In genomic region chr12:29889737-29890136, GRCh38 we compare ENCODE assay signal across 8 cellular contexts.
DNase-seq lines count a peak whose midpoint lies in the region; ATAC-seq and TF ChIP-seq lines count a peak whose summit lies in the region.

No MANE protein-coding gene starts in this region.

- no peak for TF ChIP-seq EP300 in SK-N-SH (IDR thresholded peaks at IDR 0.05; ENCODE audit: borderline replicate concordance in 1 of 2, low read depth in 1 of 2, low read length in 1 of 2)

- CTCF ChIA-PET in SK-N-SH (lab: Yijun Ruan, JAX), result interaction anchor here (0.6 to 1.9 kb wide), 15 partner anchors 10 to 735 kb away, joined by 3 to 17 read pairs (median 3); no protein-coding TSS in a partner anchor

- DNase-seq in SK-N-SH (peak; percentile 29), NCI-H69 (lab: John Stamatoyannopoulos, UW) (peak; percentile 62), dermis blood vessel endothelial cell (peak; percentile 58), mesothelial cell of epicardium (ENCODE audit: low spot score in 2 of 2, unreplicated experiment in 2 of 2) (no peak), NCI-H2107 treated with DMSO at 0.1 percent for 48 hours (lab: John Stamatoyannopoulos, UW; ENCODE audit: unreplicated experiment) (no peak)
- DNase-seq in activated CD8-positive, alpha-beta memory T cell treated with anti-CD3 and anti-CD28 coated beads, Interleukin-2, amount 50 U/mL, for 4 hours, result no peak

- peaks cover 7% of the 10 kb centered on the region for H3K9me3 Mint-ChIP-seq in mesothelial cell of epicardium

- H3K36me3 ChIP-seq in SK-N-SH (replicated peaks in 1 of 2; ENCODE audit: control insufficient read depth in 1 of 2, insufficient read depth in 2 of 2, low read length in 1 of 2), result no peaks in the 10 kb centered on the region

- H3K9me2 ChIP-seq in SK-N-SH, result no peaks in the 10 kb centered on the region

- TF ChIP-seq CTCF in SK-N-SH (IDR thresholded peaks at IDR 0.05) (peak; percentile 55), mesothelial cell of epicardium (IDR thresholded peaks at IDR 0.05; ENCODE audit: unreplicated experiment) (peak; percentile 45)

- H3K4me2 ChIP-seq in SK-N-SH, result no peak overlapping the region

- H3K27ac Mint-ChIP-seq in mesothelial cell of epicardium, result no peak overlapping the region

- H3K79me2 ChIP-seq in SK-N-SH (ENCODE audit: insufficient read depth), result no peaks in the 10 kb centered on the region

- no peak overlapping the region for H3K27ac ChIP-seq in SK-N-SH (ENCODE audit: low read depth in 2 of 2, low read length in 1 of 2)

- H3F3A ChIP-seq in SK-N-SH (replicated peaks; ENCODE audit: insufficient read depth), result no peaks in the 10 kb centered on the region

- H3K36me3 Mint-ChIP-seq in mesothelial cell of epicardium, result no peaks in the 10 kb centered on the region

- WGBS in SK-N-SH (ENCODE audit: low lambda C conversion rate), result 34% methylated on average over 5 of the region's 5 CpGs

- ATAC-seq in SK-N-SH treated with all-trans-retinoic acid at 6 μM for 48 hours (no peak), GM18909 (IDR thresholded peaks at IDR 0.05; ENCODE audit: poor library complexity, unreplicated experiment) (no peak)

- H2AFZ ChIP-seq in SK-N-SH (ENCODE audit: low read depth), result no peak overlapping the region

- no peaks in the 10 kb centered on the region for H3K27me3 Mint-ChIP-seq in mesothelial cell of epicardium (ENCODE audit: low read depth)

- no peak overlapping the region for H3K9ac ChIP-seq in SK-N-SH

- POLR2A ChIA-PET in SK-N-SH (lab: Yijun Ruan, JAX), result no interaction called here

- H3K4me1 ChIP-seq in SK-N-SH (ENCODE audit: control insufficient read depth in 1 of 2, insufficient read depth in 2 of 2, low read depth in 1 of 2, low read length in 1 of 2), result no peaks in the 10 kb centered on the region

- H3K4me3 Mint-ChIP-seq in mesothelial cell of epicardium, result no peak overlapping the region

- H3K9me3 ChIP-seq in SK-N-SH, result no peaks in the 10 kb centered on the region

- H3K4me3 ChIP-seq in SK-N-SH (ENCODE audit: low read depth in 2 of 2, low read length in 1 of 2), result no peak overlapping the region

- no peaks in the 10 kb centered on the region for H3K4me1 Mint-ChIP-seq in mesothelial cell of epicardium

- no peaks in the 10 kb centered on the region for H3K27me3 ChIP-seq in SK-N-SH (ENCODE audit: insufficient read depth)

- no peaks in the 10 kb centered on the region for H4K20me1 ChIP-seq in SK-N-SH (ENCODE audit: insufficient read depth)

- TF ChIP-seq RAD21 in SK-N-SH (IDR thresholded peaks at IDR 0.05; ENCODE audit: low read length), result peak; percentile 48

TF ChIP-seq in SK-N-SH, 30 proteins besides CTCF, POLR2A, EP300 and RAD21:
- TF ChIP-seq SIN3A (IDR thresholded peaks at IDR 0.05; ENCODE audit: borderline replicate concordance, low read depth, low read length) (no peak), SMC3 (IDR thresholded peaks at IDR 0.05; ENCODE audit: low read depth, low read length) (peak; percentile 24; the same call in 1 of the 2 replicates)

TF ChIP-seq in SK-N-SH treated with all-trans-retinoic acid at 6 μM for 48 hours, 23 proteins besides CTCF, POLR2A, EP300 and RAD21:
- TF ChIP-seq ISL1 (CRISPR knock-in tag; IDR thresholded peaks at IDR 0.05), result no peak
- TF ChIP-seq BACH2 (CRISPR knock-in tag; IDR thresholded peaks at IDR 0.05; ENCODE audit: borderline replicate concordance), result no peak
- no peak for TF ChIP-seq ZNF565 (CRISPR knock-in tag; conservative IDR thresholded peaks at IDR 0.05; ENCODE audit: low read depth)
- no peak for TF ChIP-seq PATZ1 (CRISPR knock-in tag; IDR thresholded peaks at IDR 0.05; ENCODE audit: borderline replicate concordance)
- TF ChIP-seq ZNF70 (CRISPR knock-in tag; IDR thresholded peaks at IDR 0.05), result no peak
- no peak for TF ChIP-seq GLIS3 (CRISPR knock-in tag; IDR thresholded peaks at IDR 0.05)
- no peak for TF ChIP-seq CSDC2 (CRISPR knock-in tag; IDR thresholded peaks at IDR 0.05)
- no peak for TF ChIP-seq RARB (CRISPR knock-in tag; IDR thresholded peaks at IDR 0.05)
- TF ChIP-seq SNAI2 (CRISPR knock-in tag; IDR thresholded peaks at IDR 0.05), result no peak
- no peak for TF ChIP-seq ZC3H10 (CRISPR knock-in tag; IDR thresholded peaks at IDR 0.05)
- no peak for TF ChIP-seq TSHZ2 (CRISPR knock-in tag; IDR thresholded peaks at IDR 0.05)

Comparison
In these comparisons a context has a peak if more than half of its experiments do, and no peak if none do; other contexts are left out.
1. DNase-seq: peak in SK-N-SH (single experiment), NCI-H69 (single experiment) and dermis blood vessel endothelial cell (single experiment); none in mesothelial cell of epicardium (0 of 2), activated CD8-positive, alpha-beta memory T cell treated with anti-CD3 and anti-CD28 coated beads, Interleukin-2, amount 50 U/mL, for 4 hours (single experiment) and NCI-H2107 treated with DMSO at 0.1 percent for 48 hours (single experiment).